Comparison of ENCODE assay signal across 1 cellular context in genomic region chr2:169415233-169415748, GRCh38.
A peak's percentile ranks its signal among the peaks of the same experiment; 100 is the strongest.
TF ChIP-seq lines count a peak whose summit lies in the region.

No MANE protein-coding gene starts in this region.

TF ChIP-seq in K562, 482 proteins besides CTCF, POLR2A, EP300 and RAD21 (continued from another document and continues in another):
- TF ChIP-seq CHD7 (IDR thresholded peaks at IDR 0.05; ENCODE audit: low read depth, low read length): no peak
- 0 out of 4 replicates have a peak, but pooled peaks have one; percentile 29 to 61 for TF ChIP-seq FOXK2 (conservative IDR thresholded peaks at IDR 0.05 in 1 of 2, IDR thresholded peaks at IDR 0.05 in 1 of 2; ENCODE audit: low read depth in 2 of 2)
- TF ChIP-seq E2F8 (IDR thresholded peaks at IDR 0.05; ENCODE audit: low read depth, partially characterized antibody): peak; percentile 58
- no peak for TF ChIP-seq CTCFL (IDR thresholded peaks at IDR 0.05; ENCODE audit: borderline replicate concordance, insufficient read depth, low read depth, low read length, poor library complexity, severe bottlenecking)
- peak; percentile 92 for TF ChIP-seq FOXJ2 (tag; IDR thresholded peaks at IDR 0.05)
- no peak for TF ChIP-seq NCOA4 (IDR thresholded peaks at IDR 0.05; ENCODE audit: partially characterized antibody)
- peak; percentile 42; the same call in 1 of the 2 replicates for TF ChIP-seq MEF2A (IDR thresholded peaks at IDR 0.05; ENCODE audit: control insufficient read depth, low read depth, low read length)
- TF ChIP-seq ZMIZ1 (IDR thresholded peaks at IDR 0.05; ENCODE audit: low read depth in 2 of 2, low read length in 2 of 2): peak in 1 of 2 experiments; percentile 82; a peak in 2 of 4 replicates
- TF ChIP-seq ILK (tag; IDR thresholded peaks at IDR 0.05; ENCODE audit: borderline replicate concordance, low read depth): no peak
- TF ChIP-seq NRF1 (conservative IDR thresholded peaks at IDR 0.05 in 1 of 2, IDR thresholded peaks at IDR 0.05 in 1 of 2): peak in 1 of 2 experiments; percentile 51; a peak in 2 of 4 replicates
- no peak for TF ChIP-seq TAF7 (tag; IDR thresholded peaks at IDR 0.05)
- no peak for TF ChIP-seq STAG1 (CRISPR knock-in tag; IDR thresholded peaks at IDR 0.05; ENCODE audit: borderline replicate concordance)
- no peak for TF ChIP-seq E2F5 (CRISPR knock-in tag; IDR thresholded peaks at IDR 0.05)
- TF ChIP-seq MCM2 (IDR thresholded peaks at IDR 0.05; ENCODE audit: low read depth): no peak
- no peak for TF ChIP-seq ZNF282 (CRISPR knock-in tag; IDR thresholded peaks at IDR 0.05)
- TF ChIP-seq XRCC4 (IDR thresholded peaks at IDR 0.05; ENCODE audit: extremely low read depth, insufficient read depth, insufficient read length): no peak
- peak; percentile 93 for TF ChIP-seq USF2 (CRISPR knock-in tag; IDR thresholded peaks at IDR 0.05)
- peak; percentile 93 for TF ChIP-seq CBFA2T2 (conservative IDR thresholded peaks at IDR 0.05)
- TF ChIP-seq PRDM10 (IDR thresholded peaks at IDR 0.05; ENCODE audit: partially characterized antibody): no peak
- no peak for TF ChIP-seq ARID2 (IDR thresholded peaks at IDR 0.05)
- TF ChIP-seq MEF2D (tag; conservative IDR thresholded peaks at IDR 0.05; ENCODE audit: low read depth): 0 out of 2 replicates have a peak, but pooled peaks have one; percentile 64
